In the genomic region with DNA sequence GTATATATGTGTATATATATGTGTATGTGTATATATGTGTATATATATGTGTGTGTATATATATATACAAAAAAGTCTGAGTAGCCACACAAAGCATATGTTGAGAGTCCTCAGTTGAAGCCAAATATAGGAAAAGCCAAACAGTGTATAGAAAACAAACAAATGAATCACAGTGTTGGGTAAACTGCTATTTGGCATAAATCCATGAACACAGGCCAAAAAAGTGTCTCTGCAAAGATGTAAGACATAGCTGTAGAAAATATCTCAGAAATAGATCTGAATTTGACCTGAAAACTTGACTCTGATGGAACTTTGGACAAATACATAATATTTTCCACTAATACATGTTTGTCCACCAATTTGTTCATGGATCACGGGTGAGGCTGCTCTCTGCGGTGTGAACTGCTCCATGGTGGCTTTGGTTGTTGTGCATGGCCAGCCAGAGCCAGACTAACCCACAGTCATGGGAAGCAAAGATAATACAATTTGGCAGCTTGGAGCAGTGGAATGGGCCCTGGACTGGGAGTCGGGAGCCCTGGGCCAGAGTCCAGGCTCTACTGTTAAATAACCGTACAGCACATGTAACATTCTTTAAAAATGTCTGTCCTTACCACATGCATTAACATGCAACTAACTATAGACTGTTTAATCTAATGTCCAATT, we compare ENCODE assay signal across 1 cellular context.
TF ChIP-seq lines count a peak whose summit lies in the region.

No MANE protein-coding gene starts in this region.

TF ChIP-seq in IMR-90, 13 proteins besides CTCF, POLR2A, EP300 and RAD21:
- no peak for TF ChIP-seq MAZ (IDR thresholded peaks at IDR 0.05; ENCODE audit: borderline replicate concordance, low read depth, low read length)
- TF ChIP-seq, protein P1, sequence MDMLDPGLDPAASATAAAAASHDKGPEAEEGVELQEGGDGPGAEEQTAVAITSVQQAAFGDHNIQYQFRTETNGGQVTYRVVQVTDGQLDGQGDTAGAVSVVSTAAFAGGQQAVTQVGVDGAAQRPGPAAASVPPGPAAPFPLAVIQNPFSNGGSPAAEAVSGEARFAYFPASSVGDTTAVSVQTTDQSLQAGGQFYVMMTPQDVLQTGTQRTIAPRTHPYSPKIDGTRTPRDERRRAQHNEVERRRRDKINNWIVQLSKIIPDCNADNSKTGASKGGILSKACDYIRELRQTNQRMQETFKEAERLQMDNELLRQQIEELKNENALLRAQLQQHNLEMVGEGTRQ (IDR thresholded peaks at IDR 0.05; ENCODE audit: low read depth, low read length), result no peak
- no peak for TF ChIP-seq RCOR1 (IDR thresholded peaks at IDR 0.05; ENCODE audit: insufficient replicate concordance, low read length)
- TF ChIP-seq BHLHE40 (IDR thresholded peaks at IDR 0.05; ENCODE audit: low read depth, low read length), result no peak
- no peak for TF ChIP-seq CEBPB (IDR thresholded peaks at IDR 0.05; ENCODE audit: low read depth, low read length)
- TF ChIP-seq CHD1 (IDR thresholded peaks at IDR 0.05; ENCODE audit: low read depth, low read length), result no peak
- no peak for TF ChIP-seq MAFK (IDR thresholded peaks at IDR 0.05; ENCODE audit: low read depth, low read length)
- no peak for TF ChIP-seq SMC3 (IDR thresholded peaks at IDR 0.05; ENCODE audit: low read depth, low read length)
- TF ChIP-seq MXI1 (IDR thresholded peaks at IDR 0.05; ENCODE audit: borderline replicate concordance, low read depth, low read length), result no peak
- TF ChIP-seq, protein P2, sequence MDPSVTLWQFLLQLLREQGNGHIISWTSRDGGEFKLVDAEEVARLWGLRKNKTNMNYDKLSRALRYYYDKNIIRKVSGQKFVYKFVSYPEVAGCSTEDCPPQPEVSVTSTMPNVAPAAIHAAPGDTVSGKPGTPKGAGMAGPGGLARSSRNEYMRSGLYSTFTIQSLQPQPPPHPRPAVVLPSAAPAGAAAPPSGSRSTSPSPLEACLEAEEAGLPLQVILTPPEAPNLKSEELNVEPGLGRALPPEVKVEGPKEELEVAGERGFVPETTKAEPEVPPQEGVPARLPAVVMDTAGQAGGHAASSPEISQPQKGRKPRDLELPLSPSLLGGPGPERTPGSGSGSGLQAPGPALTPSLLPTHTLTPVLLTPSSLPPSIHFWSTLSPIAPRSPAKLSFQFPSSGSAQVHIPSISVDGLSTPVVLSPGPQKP (IDR thresholded peaks at IDR 0.05; ENCODE audit: borderline replicate concordance, low read depth, low read length), result no peak
- TF ChIP-seq RFX5 (IDR thresholded peaks at IDR 0.05; ENCODE audit: low read depth, low read length), result no peak
- TF ChIP-seq NFE2L2 (IDR thresholded peaks at IDR 0.05; ENCODE audit: low read depth, low read length), result no peak
- TF ChIP-seq FOS (IDR thresholded peaks at IDR 0.05; ENCODE audit: low read depth, low read length), result no peak
